In the genomic region with DNA sequence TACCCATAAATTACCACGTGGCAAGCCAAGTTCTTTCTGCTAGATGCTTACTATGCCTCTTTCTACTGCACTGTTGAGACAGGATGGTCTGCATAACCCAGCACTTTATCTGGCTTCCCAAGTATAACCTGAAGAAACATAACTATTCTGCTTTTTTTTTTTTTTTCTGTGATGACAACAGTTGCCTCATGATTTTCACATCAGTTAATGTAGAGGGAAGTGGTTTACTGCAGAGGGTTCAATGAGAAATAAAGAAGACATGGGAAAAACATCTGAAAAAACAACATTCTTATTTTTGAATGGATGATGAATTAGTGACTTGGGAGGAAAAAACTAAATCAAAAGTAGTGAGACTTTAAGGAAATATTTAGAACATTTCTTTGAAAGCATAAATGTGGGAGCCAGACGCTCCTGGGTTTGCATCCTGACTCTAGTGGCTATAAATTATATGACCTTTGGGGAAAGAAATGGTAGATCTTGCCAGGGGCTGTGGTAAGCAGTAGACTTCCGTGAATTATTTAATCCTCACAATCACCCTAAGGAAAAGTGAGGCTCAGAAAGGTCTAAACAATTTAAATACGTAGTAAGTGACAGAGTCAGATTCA, we compare ENCODE assay signal across 17 cellular contexts.
"Had no signal": no experiment of that assay in that cellular context is flagged by ENCODE, and none has a peak within 500 bp of the region (broad histone marks: within the 10 kb centered on the region; RNA-seq: fewer than 3 reads in every experiment).

No MANE protein-coding gene starts in this region.

- H3K4me1 Mint-ChIP-seq: activated CD4-positive, alpha-beta T cell treated with anti-CD3 and anti-CD28 coated beads for 36 hours had no signal

- H3K27ac ChIP-seq: breast epithelium, dorsolateral prefrontal cortex, esophagus squamous epithelium, foreskin keratinocyte, neural progenitor cell, pancreas, stomach, thoracic aorta, VCaP had no signal

- H3K27me3 ChIP-seq: breast epithelium, dorsolateral prefrontal cortex, esophagus squamous epithelium, foreskin keratinocyte, neural progenitor cell, pancreas, stomach had no signal

- H3K9me3 ChIP-seq: breast epithelium, esophagus squamous epithelium, pancreas, thoracic aorta had no signal

- H3K36me3 ChIP-seq: breast epithelium, esophagus squamous epithelium, neural progenitor cell, pancreas, stomach, thoracic aorta had no signal

- DNase-seq: activated CD4-positive, alpha-beta memory T cell treated with anti-CD3 and anti-CD28 coated beads, Interleukin-2, amount 10 ng/mL, durations not matched to agents 7 days and 5 days; activated CD4-positive, alpha-beta T cell treated with anti-CD3 and anti-CD28 coated beads for 36 hours; activated gamma-delta T cell treated with Interleukin-2 at 50 U/mL for 16 hours; activated naive CD8-positive, alpha-beta T cell treated with anti-CD3 and anti-CD28 coated beads, Interleukin-2, amount 10 ng/mL, durations not matched to agents 7 days and 5 days; activated T-cell treated with anti-CD3 and anti-CD28 coated beads, Interleukin-2, amount 50 U/mL, for 72 hours; anterior cingulate cortex; dorsolateral prefrontal cortex; esophagus squamous epithelium; foreskin keratinocyte; pancreas; retina; stimulated activated CD4-positive, alpha-beta T cell treated with anti-CD3 and anti-CD28 coated beads, Interleukin-4, amount 100 ng/mL, for 4 hours; stomach had no signal

- H3K4me3 ChIP-seq: breast epithelium, dorsolateral prefrontal cortex, esophagus squamous epithelium, neural progenitor cell, pancreas, stomach, thoracic aorta had no signal

- H3K4me1 ChIP-seq: breast epithelium, esophagus squamous epithelium, foreskin keratinocyte, pancreas had no signal

- H3K36me3 Mint-ChIP-seq: activated naive CD8-positive, alpha-beta T cell treated with anti-CD3 and anti-CD28 coated beads, Interleukin-2, amount 10 ng/mL, durations not matched to agents 7 days and 5 days; neural progenitor cell had no signal

- ATAC-seq: activated CD4-positive, alpha-beta T cell treated with anti-CD3 and anti-CD28 coated beads for 36 hours; activated T-cell treated with anti-CD3 and anti-CD28 coated beads, Interleukin-2, amount 50 U/mL, for 72 hours; foreskin keratinocyte had no signal

- H3K9me3 Mint-ChIP-seq: activated CD4-positive, alpha-beta memory T cell treated with anti-CD3 and anti-CD28 coated beads, Interleukin-2, amount 10 ng/mL, durations not matched to agents 7 days and 5 days; neural progenitor cell had no signal

- H3K27ac Mint-ChIP-seq: activated CD4-positive, alpha-beta memory T cell treated with anti-CD3 and anti-CD28 coated beads, Interleukin-2, amount 10 ng/mL, durations not matched to agents 7 days and 5 days; activated CD4-positive, alpha-beta T cell treated with anti-CD3 and anti-CD28 coated beads for 36 hours; activated naive CD8-positive, alpha-beta T cell treated with anti-CD3 and anti-CD28 coated beads, Interleukin-2, amount 10 ng/mL, durations not matched to agents 7 days and 5 days; activated T-cell treated with anti-CD3 and anti-CD28 coated beads, Interleukin-2, amount 50 U/mL, for 72 hours; neural progenitor cell had no signal

- H3K4me3 Mint-ChIP-seq: activated CD4-positive, alpha-beta memory T cell treated with anti-CD3 and anti-CD28 coated beads, Interleukin-2, amount 10 ng/mL, durations not matched to agents 7 days and 5 days; activated CD4-positive, alpha-beta T cell treated with anti-CD3 and anti-CD28 coated beads for 36 hours; activated naive CD8-positive, alpha-beta T cell treated with anti-CD3 and anti-CD28 coated beads, Interleukin-2, amount 10 ng/mL, durations not matched to agents 7 days and 5 days; activated T-cell treated with anti-CD3 and anti-CD28 coated beads, Interleukin-2, amount 50 U/mL, for 72 hours; neural progenitor cell had no signal
